In the genomic region with DNA sequence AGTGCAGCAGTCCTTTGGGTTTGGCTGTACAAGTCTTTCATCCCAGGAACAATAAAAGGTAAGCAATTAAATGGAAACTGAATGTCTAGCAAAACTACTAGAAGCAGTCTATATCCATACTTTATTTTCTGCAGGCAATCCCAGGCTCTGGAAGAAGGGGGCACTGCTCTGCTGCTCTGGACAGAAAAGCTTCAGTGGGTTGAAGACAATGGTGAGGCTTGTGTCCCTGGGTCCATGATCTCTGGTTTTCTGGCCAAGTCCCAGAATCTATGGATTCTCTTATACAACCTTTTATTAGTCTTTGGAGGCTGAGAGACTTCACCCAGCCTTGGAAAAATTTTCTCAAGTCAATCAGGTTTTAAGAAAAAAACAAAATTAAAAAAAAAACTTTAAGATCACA, we compare ENCODE assay signal across 10 cellular contexts. TPM values are rescaled to one million over a fixed set of nuclear protein-coding genes. Genes with fewer than 3 reads are reported as not detected.
DNase-seq lines count a peak whose midpoint lies in the region; TF ChIP-seq lines count a peak whose summit lies in the region.
"Had no signal": no experiment of that assay in that cellular context is flagged by ENCODE, and none has a peak within 500 bp of the region (broad histone marks: within the 10 kb centered on the region; RNA-seq: fewer than 3 reads in every experiment).

No MANE protein-coding gene starts in this region.

- no peak overlapping the region for H3K27ac ChIP-seq in VCaP

- no peak overlapping the region for H3K4me3 ChIP-seq in fibroblast of mammary gland (ENCODE audit: control insufficient read depth, low read depth, low read length)

- TF ChIP-seq CTCF in GM10266 (IDR thresholded peaks at IDR 0.05; ENCODE audit: control insufficient read depth, insufficient read depth, low read depth, missing control alignments) (peak; percentile 15), VCaP (conservative IDR thresholded peaks at IDR 0.05) (peak; percentile 40), fibroblast of mammary gland (conservative IDR thresholded peaks at IDR 0.05; ENCODE audit: control insufficient read depth, insufficient read depth, low read depth, low read length) (peak; percentile 43)

- DNase-seq in GM10266 (ENCODE audit: extremely low spot score) (no peak), fibroblast of mammary gland (ENCODE audit: low read depth) (peak; percentile 32), putamen (ENCODE audit: low spot score) (peak; percentile 64), SK-N-DZ (ENCODE audit: low spot score) (no peak), NCI-H1417 (lab: John Stamatoyannopoulos, UW) (no peak), cerebellar nuclear complex (lab: John Stamatoyannopoulos, UW) (no peak)
- DNase-seq: effector CD8-positive, alpha-beta T cell; NCI-H774; T1000 had no signal

RNA-seq across cellular contexts. Expression of gene SCAP, which starts 35.6 kb away (rescaled TPM):
- polyA plus RNA-seq in SK-N-DZ (2014; cell fraction: cytosol; rRNA removed), result 49.2 and 50.0 TPM in 2 replicates
- 65.9 and 93.0 TPM in 2 replicates for polyA plus RNA-seq in SK-N-DZ (2014; cell fraction: nucleus; rRNA removed)

RNA-seq across cellular contexts. Expression of gene PTPN23, which starts 59.3 kb away (rescaled TPM):
- 9.1 and 9.9 TPM in 2 replicates for polyA plus RNA-seq in SK-N-DZ (2014; cell fraction: cytosol; rRNA removed)
- 9.2 and 16.5 TPM in 2 replicates for polyA plus RNA-seq in SK-N-DZ (2014; cell fraction: nucleus; rRNA removed)

Comparison
In these comparisons a context has a peak if more than half of its experiments do, and no peak if none do; other contexts are left out.
1. DNase-seq: peak in fibroblast of mammary gland (single experiment) and putamen (single experiment); none in GM10266 (single experiment), SK-N-DZ (single experiment), NCI-H1417 (0 of 3) and cerebellar nuclear complex (0 of 2).
2. Peak in every context shown above with its lines, with median percentiles within 50 percentile points of each other: CTCF ChIP-seq.